31 cellular contexts compared by ENCODE assay signal in the genomic region with DNA sequence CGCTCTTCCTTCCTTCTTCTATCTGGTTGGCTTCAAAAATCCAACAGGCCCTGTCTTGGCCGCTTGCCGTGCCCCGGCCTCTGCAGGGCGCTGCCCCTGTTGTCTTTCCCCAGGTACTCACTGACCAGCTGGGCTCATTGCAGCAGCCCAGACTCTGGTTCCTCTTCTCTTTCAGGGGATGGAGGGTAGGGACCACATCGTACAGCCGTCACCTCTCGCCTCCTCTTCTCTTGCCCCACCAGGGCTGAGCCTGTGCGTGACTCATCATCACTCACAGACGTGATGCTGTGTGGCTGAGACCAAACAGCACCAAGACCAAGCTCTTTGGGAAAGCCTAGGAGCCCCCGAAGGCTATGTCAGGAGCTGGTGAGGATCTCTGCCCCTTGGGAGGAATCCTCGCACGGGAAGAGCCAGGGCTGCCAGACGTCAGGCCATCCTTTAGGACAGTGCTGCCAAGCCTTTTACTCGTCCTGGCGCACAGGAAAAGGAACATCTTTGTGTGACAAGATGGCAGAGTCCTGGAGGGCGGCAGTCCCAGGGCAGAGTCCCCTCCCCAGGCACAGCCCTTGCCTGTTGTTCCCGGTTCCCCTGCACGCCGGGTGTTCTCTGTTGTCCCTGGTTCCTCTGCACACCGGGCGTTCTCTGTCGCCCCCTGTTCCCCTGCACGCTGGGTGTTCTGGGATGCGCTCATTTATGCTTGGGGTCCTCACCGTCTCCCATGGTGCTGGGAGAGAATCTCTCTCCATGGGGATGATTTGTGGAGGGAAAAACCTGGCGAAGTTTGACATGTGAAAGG.
DNase-seq lines count a peak whose midpoint lies in the region; ATAC-seq, FAIRE-seq and TF ChIP-seq lines count a peak whose summit lies in the region.
"Had no signal": no experiment of that assay in that cellular context is flagged by ENCODE, and none has a peak within 500 bp of the region (broad histone marks: within the 10 kb centered on the region; RNA-seq: fewer than 3 reads in every experiment).

No MANE protein-coding gene starts in this region.

- TF ChIP-seq CTCF in natural killer cell (IDR thresholded peaks at IDR 0.05): no peak
- no peak for TF ChIP-seq CTCF in NB4 (IDR thresholded peaks at IDR 0.05; ENCODE audit: low read depth, low read length)
- TF ChIP-seq CTCF in astrocyte (IDR thresholded peaks at IDR 0.05; ENCODE audit: insufficient read depth, low read depth, low read length): no peak
- no peak for TF ChIP-seq CTCF in stomach (IDR thresholded peaks at IDR 0.05)
- TF ChIP-seq CTCF in mucosa of descending colon (IDR thresholded peaks at IDR 0.05): no peak

- no peak overlapping the region for H3K27ac ChIP-seq in astrocyte (ENCODE audit: low read depth, low read length)
- H3K27ac ChIP-seq in stomach: no peak overlapping the region
- H3K27ac ChIP-seq: cardiac muscle cell, left ventricle myocardium inferior, pancreas, transverse colon had no signal

- 88 to 94% (median 91%) methylated on average over 24 to 27 of the region's 27 CpGs for WGBS in stomach, 5 donors

- H3K9ac ChIP-seq in astrocyte (ENCODE audit: low read length): no peak overlapping the region

- peaks cover 0 to 3% of the 10 kb centered on the region in 2 donors for H3K4me1 Mint-ChIP-seq in natural killer cell treated with Interleukin-12 subunit alpha and Interleukin-12 subunit beta and Interleukin-15 and Interleukin-18, amount 100 ng/mL, for 72 hours (ENCODE audit: low read depth in 2 of 2)
- H3K4me1 Mint-ChIP-seq in natural killer cell: peaks cover 8 to 9% of the 10 kb centered on the region in 2 donors
- H3K4me1 Mint-ChIP-seq in astrocyte (ENCODE audit: low read depth, unreplicated experiment): no peaks in the 10 kb centered on the region
- H3K4me1 Mint-ChIP-seq: mesothelial cell of epicardium had no signal

- no peaks in the 10 kb centered on the region for H3K9me3 ChIP-seq in astrocyte (ENCODE audit: insufficient read depth, low read depth, low read length)
- no peaks in the 10 kb centered on the region for H3K9me3 ChIP-seq in stomach
- no peaks in the 10 kb centered on the region for H3K9me3 ChIP-seq in mucosa of descending colon
- H3K9me3 ChIP-seq: HAP-1, left ventricle myocardium inferior, pancreas, transverse colon had no signal

- no peak for FAIRE-seq in astrocyte (lab: Jason Lieb, UNC)
- FAIRE-seq: D721Med, GM12892, pancreas had no signal

- no peaks in the 10 kb centered on the region for H4K20me1 ChIP-seq in astrocyte (ENCODE audit: insufficient read depth, low read length)

- H2AFZ ChIP-seq in astrocyte (ENCODE audit: low read depth, low read length): no peak overlapping the region

- no peak overlapping the region for H3K27ac Mint-ChIP-seq in natural killer cell treated with Interleukin-12 subunit alpha and Interleukin-12 subunit beta and Interleukin-15 and Interleukin-18, amount 100 ng/mL, for 72 hours
- H3K27ac Mint-ChIP-seq in natural killer cell (no peak overlapping the region), astrocyte (ENCODE audit: unreplicated experiment) (no peak overlapping the region)
- H3K27ac Mint-ChIP-seq: activated naive CD4-positive, alpha-beta T cell treated with anti-CD3 and anti-CD28 coated beads, Interleukin-2, amount 10 ng/mL, durations not matched to agents 7 days and 5 days; CD4-positive, CD25-positive, alpha-beta regulatory T cell; dendritic cell treated with granulocyte-macrophage colony-stimulating factor and Interleukin-4, amounts not matched to agents 40 ng/mL and 50 ng/mL, for 4 days; mesothelial cell of epicardium had no signal

- no peak for TF ChIP-seq EP300 in stomach (IDR thresholded peaks at IDR 0.05)

- H3K36me3 Mint-ChIP-seq in natural killer cell treated with Interleukin-12 subunit alpha and Interleukin-12 subunit beta and Interleukin-15 and Interleukin-18, amount 100 ng/mL, for 72 hours: no peaks in the 10 kb centered on the region
- no peaks in the 10 kb centered on the region for H3K36me3 Mint-ChIP-seq in natural killer cell
- peaks cover 1% of the 10 kb centered on the region for H3K36me3 Mint-ChIP-seq in astrocyte (ENCODE audit: low read depth, unreplicated experiment)
- H3K36me3 Mint-ChIP-seq: activated naive CD4-positive, alpha-beta T cell treated with anti-CD3 and anti-CD28 coated beads, Interleukin-2, amount 10 ng/mL, durations not matched to agents 7 days and 5 days; CD4-positive, CD25-positive, alpha-beta regulatory T cell; mesothelial cell of epicardium; naive thymus-derived CD8-positive, alpha-beta T cell had no signal

- H3K36me3 ChIP-seq in astrocyte (ENCODE audit: insufficient read depth, low read length): no peaks in the 10 kb centered on the region
- H3K36me3 ChIP-seq in stomach: no peaks in the 10 kb centered on the region
- no peaks in the 10 kb centered on the region for H3K36me3 ChIP-seq in mucosa of descending colon (ENCODE audit: low read depth)
- H3K36me3 ChIP-seq: cardiac muscle cell, HAP-1, left ventricle myocardium inferior, pancreas, transverse colon had no signal

- peak; percentile 42 for DNase-seq in natural killer cell treated with Interleukin-12 subunit alpha and Interleukin-12 subunit beta and Interleukin-15 and Interleukin-18, amount 100 ng/mL, for 72 hours (ENCODE audit: low spot score)
- DNase-seq in natural killer cell (no peak), NB4 (ENCODE audit: low read depth) (peak; percentile 36), astrocyte (ENCODE audit: low read depth) (peak; percentile 1), stomach (peak; percentile 20), mucosa of descending colon (no peak)
- DNase-seq: activated CD4-positive, CD25-positive, alpha-beta regulatory T cell; activated naive CD4-positive, alpha-beta T cell treated with anti-CD3 and anti-CD28 coated beads, Interleukin-2, amount 10 ng/mL, durations not matched to agents 7 days and 5 days; anterior cingulate cortex; CD4-positive, CD25-positive, alpha-beta regulatory T cell; EL; hypothalamus; KBM-7; left ventricle myocardium inferior; MM.1S; naive thymus-derived CD8-positive, alpha-beta T cell; NCI-H1694; NCI-H2171 treated with DMSO at 0.1 percent for 48 hours; NCI-H526; SHP77 treated with DMSO at 0.1 percent for 48 hours; transverse colon had no signal

- H3K4me3 Mint-ChIP-seq in natural killer cell treated with Interleukin-12 subunit alpha and Interleukin-12 subunit beta and Interleukin-15 and Interleukin-18, amount 100 ng/mL, for 72 hours: no peak overlapping the region
- H3K4me3 Mint-ChIP-seq in natural killer cell: no peak overlapping the region
- H3K4me3 Mint-ChIP-seq in astrocyte (ENCODE audit: unreplicated experiment): no peak overlapping the region
- H3K4me3 Mint-ChIP-seq: activated naive CD4-positive, alpha-beta T cell treated with anti-CD3 and anti-CD28 coated beads, Interleukin-2, amount 10 ng/mL, durations not matched to agents 7 days and 5 days; dendritic cell treated with granulocyte-macrophage colony-stimulating factor and Interleukin-4, amounts not matched to agents 40 ng/mL and 50 ng/mL, for 4 days; mesothelial cell of epicardium had no signal

- no peak for ATAC-seq in natural killer cell treated with Interleukin-12 subunit alpha and Interleukin-12 subunit beta and Interleukin-15 and Interleukin-18, amount 100 ng/mL, for 72 hours
- no peak for ATAC-seq in natural killer cell
- ATAC-seq in HG03159 (IDR thresholded peaks at IDR 0.05; ENCODE audit: unreplicated experiment): no peak
- no peak for ATAC-seq in HG03571 (IDR thresholded peaks at IDR 0.05; ENCODE audit: unreplicated experiment)
- no peak for ATAC-seq in mucosa of descending colon
- ATAC-seq: naive thymus-derived CD8-positive, alpha-beta T cell; pancreas; right cardiac atrium had no signal

- H3K4me1 ChIP-seq in astrocyte (ENCODE audit: insufficient read depth, low read length): no peaks in the 10 kb centered on the region
- H3K4me1 ChIP-seq in stomach: peaks cover 0 to 4% (median 0%) of the 10 kb centered on the region in 4 donors
- peaks cover 8% of the 10 kb centered on the region for H3K4me1 ChIP-seq in mucosa of descending colon (ENCODE audit: low read depth)
- H3K4me1 ChIP-seq: HAP-1, left ventricle myocardium inferior, pancreas had no signal

- no peak overlapping the region for H3K4me2 ChIP-seq in astrocyte (ENCODE audit: low read length)

- no peaks in the 10 kb centered on the region for H3K79me2 ChIP-seq in astrocyte (ENCODE audit: insufficient read depth, low read length)

- peaks cover 0 to 10% of the 10 kb centered on the region in 2 donors for H3K27me3 Mint-ChIP-seq in natural killer cell treated with Interleukin-12 subunit alpha and Interleukin-12 subunit beta and Interleukin-15 and Interleukin-18, amount 100 ng/mL, for 72 hours
- H3K27me3 Mint-ChIP-seq in natural killer cell (ENCODE audit: low read depth in 2 of 2) (peaks cover 0 to 9% of the 10 kb centered on the region in 2 donors), astrocyte (ENCODE audit: low read depth, unreplicated experiment) (peaks cover 49% of the 10 kb centered on the region)
- H3K27me3 Mint-ChIP-seq: naive thymus-derived CD8-positive, alpha-beta T cell had no signal

- H3K4me3 ChIP-seq in NB4 (ENCODE audit: low read depth, low read length) (no peak overlapping the region), astrocyte (ENCODE audit: insufficient read depth, low read depth, low read length) (no peak overlapping the region), stomach (no peak overlapping the region), mucosa of descending colon (no peak overlapping the region)
- H3K4me3 ChIP-seq: cardiac muscle cell, HAP-1, left ventricle myocardium inferior, pancreas, transverse colon had no signal

- intact Hi-C loops in natural killer cell (cut with micrococcal nuclease) (no loop called here), stomach (cut with DNase I; ENCODE audit: low total_unique reads) (no loop called here), mucosa of descending colon (cut with DNase I, micrococcal nuclease) (no loop called here)

- H3K9me3 Mint-ChIP-seq in natural killer cell treated with Interleukin-12 subunit alpha and Interleukin-12 subunit beta and Interleukin-15 and Interleukin-18, amount 100 ng/mL, for 72 hours: no peaks in the 10 kb centered on the region
- no peaks in the 10 kb centered on the region for H3K9me3 Mint-ChIP-seq in natural killer cell
- peaks cover 5% of the 10 kb centered on the region for H3K9me3 Mint-ChIP-seq in astrocyte (ENCODE audit: unreplicated experiment)
- H3K9me3 Mint-ChIP-seq: activated naive CD4-positive, alpha-beta T cell treated with anti-CD3 and anti-CD28 coated beads, Interleukin-2, amount 10 ng/mL, durations not matched to agents 7 days and 5 days; CD4-positive, CD25-positive, alpha-beta regulatory T cell; dendritic cell treated with granulocyte-macrophage colony-stimulating factor and Interleukin-4, amounts not matched to agents 40 ng/mL and 50 ng/mL, for 4 days; mesothelial cell of epicardium; naive thymus-derived CD8-positive, alpha-beta T cell had no signal

- TF ChIP-seq POLR2A in NB4 (IDR thresholded peaks at IDR 0.05; ENCODE audit: extremely low read depth, insufficient read length) (no peak), stomach (IDR thresholded peaks at IDR 0.05) (no peak)

- no peaks in the 10 kb centered on the region for H3K27me3 ChIP-seq in astrocyte (ENCODE audit: insufficient read depth, low read length)
- H3K27me3 ChIP-seq in stomach: peaks cover 0 to 26% (median 0%) of the 10 kb centered on the region in 3 donors
- H3K27me3 ChIP-seq: cardiac muscle cell had no signal

Comparison
In these comparisons a context has a peak if more than half of its experiments do, and no peak if none do; other contexts are left out.
1. DNase-seq: peak in natural killer cell treated with Interleukin-12 subunit alpha and Interleukin-12 subunit beta and Interleukin-15 and Interleukin-18, amount 100 ng/mL, for 72 hours (single experiment), NB4 (single experiment), astrocyte (single experiment) and stomach (single experiment); none in natural killer cell (single experiment) and mucosa of descending colon (0 of 3).